1 cellular context compared by ENCODE assay signal in genomic region chr11:110027627-110028371, GRCh38.
TF ChIP-seq lines count a peak whose summit lies in the region.

No MANE protein-coding gene starts in this region.

TF ChIP-seq in GM12878, 131 proteins besides CTCF, POLR2A, EP300 and RAD21 (continued from another document and continues in another):
- no peak for TF ChIP-seq USF2 (IDR thresholded peaks at IDR 0.05; ENCODE audit: borderline replicate concordance, low read depth, low read length)
- TF ChIP-seq SP1 (IDR thresholded peaks at IDR 0.05; ENCODE audit: low read depth, low read length) = peak; percentile 73
- peak; percentile 81; the same call in 1 of the 2 replicates for TF ChIP-seq RELB (IDR thresholded peaks at IDR 0.05; ENCODE audit: low read depth)
- TF ChIP-seq NRF1 (conservative IDR thresholded peaks at IDR 0.05; ENCODE audit: low read depth, low read length) = no peak
- TF ChIP-seq, protein P1, sequence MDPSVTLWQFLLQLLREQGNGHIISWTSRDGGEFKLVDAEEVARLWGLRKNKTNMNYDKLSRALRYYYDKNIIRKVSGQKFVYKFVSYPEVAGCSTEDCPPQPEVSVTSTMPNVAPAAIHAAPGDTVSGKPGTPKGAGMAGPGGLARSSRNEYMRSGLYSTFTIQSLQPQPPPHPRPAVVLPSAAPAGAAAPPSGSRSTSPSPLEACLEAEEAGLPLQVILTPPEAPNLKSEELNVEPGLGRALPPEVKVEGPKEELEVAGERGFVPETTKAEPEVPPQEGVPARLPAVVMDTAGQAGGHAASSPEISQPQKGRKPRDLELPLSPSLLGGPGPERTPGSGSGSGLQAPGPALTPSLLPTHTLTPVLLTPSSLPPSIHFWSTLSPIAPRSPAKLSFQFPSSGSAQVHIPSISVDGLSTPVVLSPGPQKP (IDR thresholded peaks at IDR 0.05; ENCODE audit: low read depth, low read length) = no peak
- TF ChIP-seq TARDBP (IDR thresholded peaks at IDR 0.05; ENCODE audit: borderline replicate concordance) = no peak
- TF ChIP-seq RAD51 (IDR thresholded peaks at IDR 0.05) = no peak
- TF ChIP-seq, protein P2, sequence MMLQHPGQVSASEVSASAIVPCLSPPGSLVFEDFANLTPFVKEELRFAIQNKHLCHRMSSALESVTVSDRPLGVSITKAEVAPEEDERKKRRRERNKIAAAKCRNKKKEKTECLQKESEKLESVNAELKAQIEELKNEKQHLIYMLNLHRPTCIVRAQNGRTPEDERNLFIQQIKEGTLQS (IDR thresholded peaks at IDR 0.05; ENCODE audit: borderline replicate concordance, extremely low read depth, low read depth, low read length) = no peak
- no peak for TF ChIP-seq STAT1 (conservative IDR thresholded peaks at IDR 0.05)
- TF ChIP-seq ZBTB11 (CRISPR knock-in tag; IDR thresholded peaks at IDR 0.05) = no peak
- TF ChIP-seq, protein P3, sequence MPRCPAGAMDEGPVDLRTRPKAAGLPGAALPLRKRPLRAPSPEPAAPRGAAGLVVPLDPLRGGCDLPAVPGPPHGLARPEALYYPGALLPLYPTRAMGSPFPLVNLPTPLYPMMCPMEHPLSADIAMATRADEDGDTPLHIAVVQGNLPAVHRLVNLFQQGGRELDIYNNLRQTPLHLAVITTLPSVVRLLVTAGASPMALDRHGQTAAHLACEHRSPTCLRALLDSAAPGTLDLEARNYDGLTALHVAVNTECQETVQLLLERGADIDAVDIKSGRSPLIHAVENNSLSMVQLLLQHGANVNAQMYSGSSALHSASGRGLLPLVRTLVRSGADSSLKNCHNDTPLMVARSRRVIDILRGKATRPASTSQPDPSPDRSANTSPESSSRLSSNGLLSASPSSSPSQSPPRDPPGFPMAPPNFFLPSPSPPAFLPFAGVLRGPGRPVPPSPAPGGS (IDR thresholded peaks at IDR 0.05; ENCODE audit: borderline replicate concordance, insufficient read depth, low read depth, low read length, poor library complexity, severe bottlenecking) = peak; percentile 70
- TF ChIP-seq ZBTB33 (IDR thresholded peaks at IDR 0.05) = no peak
- TF ChIP-seq RELA (IDR thresholded peaks at IDR 0.05; ENCODE audit: borderline replicate concordance, partially characterized antibody) = peak; percentile 92
- no peak; the same call in 1 of the 2 replicates for TF ChIP-seq SMC3 (IDR thresholded peaks at IDR 0.05; ENCODE audit: borderline replicate concordance, low read length)
- no peak for TF ChIP-seq LARP7 (IDR thresholded peaks at IDR 0.05)
- TF ChIP-seq EED (IDR thresholded peaks at IDR 0.05; ENCODE audit: low read depth) = peak; percentile 89
- TF ChIP-seq RFX5 (IDR thresholded peaks at IDR 0.05; ENCODE audit: low read depth, low read length) = no peak
- TF ChIP-seq SIX5 (IDR thresholded peaks at IDR 0.05; ENCODE audit: low read depth, low read length, severe bottlenecking) = no peak
- no peak for TF ChIP-seq USF1 (IDR thresholded peaks at IDR 0.05; ENCODE audit: borderline replicate concordance, extremely low read length, insufficient read depth, low read depth, low read length)
- no peak for TF ChIP-seq CHD4 (IDR thresholded peaks at IDR 0.05)
- peak; percentile 27; the same call in 1 of the 2 replicates for TF ChIP-seq NBN (IDR thresholded peaks at IDR 0.05)
- TF ChIP-seq SREBF2 (IDR thresholded peaks at IDR 0.05; ENCODE audit: low read length) = no peak
- TF ChIP-seq NFYA (IDR thresholded peaks at IDR 0.05; ENCODE audit: borderline replicate concordance, low read depth, low read length) = no peak
- no peak for TF ChIP-seq KAT2A (conservative IDR thresholded peaks at IDR 0.05; ENCODE audit: control insufficient read depth, low read depth, low read length)
- TF ChIP-seq ZNF24 (IDR thresholded peaks at IDR 0.05) = peak; percentile 83
- TF ChIP-seq, protein P4, sequence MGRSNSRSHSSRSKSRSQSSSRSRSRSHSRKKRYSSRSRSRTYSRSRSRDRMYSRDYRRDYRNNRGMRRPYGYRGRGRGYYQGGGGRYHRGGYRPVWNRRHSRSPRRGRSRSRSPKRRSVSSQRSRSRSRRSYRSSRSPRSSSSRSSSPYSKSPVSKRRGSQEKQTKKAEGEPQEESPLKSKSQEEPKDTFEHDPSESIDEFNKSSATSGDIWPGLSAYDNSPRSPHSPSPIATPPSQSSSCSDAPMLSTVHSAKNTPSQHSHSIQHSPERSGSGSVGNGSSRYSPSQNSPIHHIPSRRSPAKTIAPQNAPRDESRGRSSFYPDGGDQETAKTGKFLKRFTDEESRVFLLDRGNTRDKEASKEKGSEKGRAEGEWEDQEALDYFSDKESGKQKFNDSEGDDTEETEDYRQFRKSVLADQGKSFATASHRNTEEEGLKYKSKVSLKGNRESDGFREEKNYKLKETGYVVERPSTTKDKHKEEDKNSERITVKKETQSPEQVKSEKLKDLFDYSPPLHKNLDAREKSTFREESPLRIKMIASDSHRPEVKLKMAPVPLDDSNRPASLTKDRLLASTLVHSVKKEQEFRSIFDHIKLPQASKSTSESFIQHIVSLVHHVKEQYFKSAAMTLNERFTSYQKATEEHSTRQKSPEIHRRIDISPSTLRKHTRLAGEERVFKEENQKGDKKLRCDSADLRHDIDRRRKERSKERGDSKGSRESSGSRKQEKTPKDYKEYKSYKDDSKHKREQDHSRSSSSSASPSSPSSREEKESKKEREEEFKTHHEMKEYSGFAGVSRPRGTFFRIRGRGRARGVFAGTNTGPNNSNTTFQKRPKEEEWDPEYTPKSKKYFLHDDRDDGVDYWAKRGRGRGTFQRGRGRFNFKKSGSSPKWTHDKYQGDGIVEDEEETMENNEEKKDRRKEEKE (IDR thresholded peaks at IDR 0.05) = no peak
- TF ChIP-seq POU2F2 (IDR thresholded peaks at IDR 0.05; ENCODE audit: borderline replicate concordance, low read depth, low read length) = peak; percentile 89; the same call in 2 of the 3 replicates
- no peak for TF ChIP-seq ZNF622 (IDR thresholded peaks at IDR 0.05)
- TF ChIP-seq CREB1 (IDR thresholded peaks at IDR 0.05; ENCODE audit: low read depth) = no peak
- no peak for TF ChIP-seq NFXL1 (IDR thresholded peaks at IDR 0.05; ENCODE audit: borderline replicate concordance)
- TF ChIP-seq, protein P5, sequence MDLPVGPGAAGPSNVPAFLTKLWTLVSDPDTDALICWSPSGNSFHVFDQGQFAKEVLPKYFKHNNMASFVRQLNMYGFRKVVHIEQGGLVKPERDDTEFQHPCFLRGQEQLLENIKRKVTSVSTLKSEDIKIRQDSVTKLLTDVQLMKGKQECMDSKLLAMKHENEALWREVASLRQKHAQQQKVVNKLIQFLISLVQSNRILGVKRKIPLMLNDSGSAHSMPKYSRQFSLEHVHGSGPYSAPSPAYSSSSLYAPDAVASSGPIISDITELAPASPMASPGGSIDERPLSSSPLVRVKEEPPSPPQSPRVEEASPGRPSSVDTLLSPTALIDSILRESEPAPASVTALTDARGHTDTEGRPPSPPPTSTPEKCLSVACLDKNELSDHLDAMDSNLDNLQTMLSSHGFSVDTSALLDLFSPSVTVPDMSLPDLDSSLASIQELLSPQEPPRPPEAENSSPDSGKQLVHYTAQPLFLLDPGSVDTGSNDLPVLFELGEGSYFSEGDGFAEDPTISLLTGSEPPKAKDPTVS (IDR thresholded peaks at IDR 0.05; ENCODE audit: low read depth, low read length) = no peak
- no peak for TF ChIP-seq KDM1A (IDR thresholded peaks at IDR 0.05; ENCODE audit: borderline replicate concordance)
- TF ChIP-seq SIN3A (IDR thresholded peaks at IDR 0.05; ENCODE audit: low read depth, low read length) = no peak
- no peak for TF ChIP-seq PAX8 (IDR thresholded peaks at IDR 0.05)
- no peak for TF ChIP-seq E2F4 (IDR thresholded peaks at IDR 0.05; ENCODE audit: low read depth, low read length)
- peak; percentile 95 for TF ChIP-seq MTA2 (IDR thresholded peaks at IDR 0.05; ENCODE audit: low read depth)
- TF ChIP-seq, protein P6, sequence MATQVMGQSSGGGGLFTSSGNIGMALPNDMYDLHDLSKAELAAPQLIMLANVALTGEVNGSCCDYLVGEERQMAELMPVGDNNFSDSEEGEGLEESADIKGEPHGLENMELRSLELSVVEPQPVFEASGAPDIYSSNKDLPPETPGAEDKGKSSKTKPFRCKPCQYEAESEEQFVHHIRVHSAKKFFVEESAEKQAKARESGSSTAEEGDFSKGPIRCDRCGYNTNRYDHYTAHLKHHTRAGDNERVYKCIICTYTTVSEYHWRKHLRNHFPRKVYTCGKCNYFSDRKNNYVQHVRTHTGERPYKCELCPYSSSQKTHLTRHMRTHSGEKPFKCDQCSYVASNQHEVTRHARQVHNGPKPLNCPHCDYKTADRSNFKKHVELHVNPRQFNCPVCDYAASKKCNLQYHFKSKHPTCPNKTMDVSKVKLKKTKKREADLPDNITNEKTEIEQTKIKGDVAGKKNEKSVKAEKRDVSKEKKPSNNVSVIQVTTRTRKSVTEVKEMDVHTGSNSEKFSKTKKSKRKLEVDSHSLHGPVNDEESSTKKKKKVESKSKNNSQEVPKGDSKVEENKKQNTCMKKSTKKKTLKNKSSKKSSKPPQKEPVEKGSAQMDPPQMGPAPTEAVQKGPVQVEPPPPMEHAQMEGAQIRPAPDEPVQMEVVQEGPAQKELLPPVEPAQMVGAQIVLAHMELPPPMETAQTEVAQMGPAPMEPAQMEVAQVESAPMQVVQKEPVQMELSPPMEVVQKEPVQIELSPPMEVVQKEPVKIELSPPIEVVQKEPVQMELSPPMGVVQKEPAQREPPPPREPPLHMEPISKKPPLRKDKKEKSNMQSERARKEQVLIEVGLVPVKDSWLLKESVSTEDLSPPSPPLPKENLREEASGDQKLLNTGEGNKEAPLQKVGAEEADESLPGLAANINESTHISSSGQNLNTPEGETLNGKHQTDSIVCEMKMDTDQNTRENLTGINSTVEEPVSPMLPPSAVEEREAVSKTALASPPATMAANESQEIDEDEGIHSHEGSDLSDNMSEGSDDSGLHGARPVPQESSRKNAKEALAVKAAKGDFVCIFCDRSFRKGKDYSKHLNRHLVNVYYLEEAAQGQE (IDR thresholded peaks at IDR 0.05; ENCODE audit: low read depth, low read length) = no peak
- no peak for TF ChIP-seq SUZ12 (IDR thresholded peaks at IDR 0.05; ENCODE audit: unreplicated experiment)
- TF ChIP-seq JUND (IDR thresholded peaks at IDR 0.05; ENCODE audit: low read depth, low read length) = no peak
